13 cellular contexts compared by ENCODE assay signal in the genomic region with DNA sequence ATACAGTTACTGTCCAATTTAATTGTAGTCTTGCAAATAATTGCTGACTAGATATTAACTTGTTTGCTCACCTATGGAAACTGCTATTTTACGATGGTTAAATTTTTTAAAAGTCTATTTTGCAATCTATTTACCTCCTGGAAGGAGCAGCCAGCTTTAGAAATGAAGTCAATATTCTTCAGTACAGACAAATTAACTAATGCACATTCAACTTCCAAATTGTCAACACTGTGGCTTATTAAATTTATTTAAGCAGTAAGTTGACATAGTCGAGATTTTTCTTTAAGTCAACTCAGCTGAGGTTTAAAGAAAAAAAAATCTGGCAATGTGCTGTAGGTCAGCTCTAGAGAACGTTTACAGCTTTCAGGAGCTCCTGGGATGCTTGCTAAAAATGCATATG.
A peak's percentile ranks its signal among the peaks of the same experiment; 100 is the strongest.
DNase-seq lines count a peak whose midpoint lies in the region; TF ChIP-seq lines count a peak whose summit lies in the region.
"Had no signal": no experiment of that assay in that cellular context is flagged by ENCODE, and none has a peak within 500 bp of the region (broad histone marks: within the 10 kb centered on the region; RNA-seq: fewer than 3 reads in every experiment).

No MANE protein-coding gene starts in this region.

- no peaks in the 10 kb centered on the region for H3K4me1 ChIP-seq in CD4-positive, alpha-beta memory T cell (ENCODE audit: insufficient read depth, low read length)
- H3K4me1 ChIP-seq: BLaER1 had no signal

- H3K27ac ChIP-seq in VCaP = peak overlapping the region; percentile 31
- H3K27ac ChIP-seq in CD4-positive, alpha-beta memory T cell (ENCODE audit: low read depth, low read length) = no peak overlapping the region
- H3K27ac ChIP-seq: BLaER1 had no signal

- H3K9me3 Mint-ChIP-seq in CD4-positive, alpha-beta memory T cell = no peaks in the 10 kb centered on the region

- H3K4me3 Mint-ChIP-seq in CD4-positive, alpha-beta memory T cell = no peak overlapping the region

- no peaks in the 10 kb centered on the region for H3K27me3 ChIP-seq in CD4-positive, alpha-beta memory T cell (ENCODE audit: insufficient read depth, low read length)
- H3K27me3 ChIP-seq: BLaER1 had no signal

- H3K27me3 Mint-ChIP-seq in CD4-positive, alpha-beta memory T cell = no peaks in the 10 kb centered on the region

- no peaks in the 10 kb centered on the region for H3K4me1 Mint-ChIP-seq in CD4-positive, alpha-beta memory T cell

- no peak overlapping the region for H3K27ac Mint-ChIP-seq in CD4-positive, alpha-beta memory T cell

- DNase-seq in NCI-H748 (lab: John Stamatoyannopoulos, UW; ENCODE audit: unreplicated experiment) (peak; percentile 21), NCI-H748 treated with DMSO at 0.1 percent for 48 hours (lab: John Stamatoyannopoulos, UW) (no peak), NCI-H146 treated with DMSO at 0.1 percent for 48 hours (lab: John Stamatoyannopoulos, UW; ENCODE audit: unreplicated experiment) (peak; percentile 73), RKO (ENCODE audit: low spot score) (no peak)
- no peak for DNase-seq in activated CD4-positive, alpha-beta T cell treated with anti-CD3 and anti-CD28 coated beads, Interleukin-2, amount 50 U/mL, for 4 hours
- no peak for DNase-seq in CD4-positive, alpha-beta memory T cell
- DNase-seq: 8988T, AML-193, DMS53, GF-D8 had no signal

- POLR2A ChIA-PET in CD4-positive, alpha-beta memory T cell (lab: Charles Lee; ENCODE audit: partially characterized antibody) = no interaction called here

- H3K36me3 Mint-ChIP-seq in CD4-positive, alpha-beta memory T cell = peaks cover 49 to 59% of the 10 kb centered on the region in 2 donors

- H3K36me3 ChIP-seq in CD4-positive, alpha-beta memory T cell (ENCODE audit: insufficient read depth, low read length) = no peaks in the 10 kb centered on the region
- H3K36me3 ChIP-seq: BLaER1, HAP-1 had no signal

- H3K9me3 ChIP-seq in CD4-positive, alpha-beta memory T cell (ENCODE audit: control insufficient read depth in 1 of 2, low read length in 2 of 2) = no peaks in the 10 kb centered on the region
- H3K9me3 ChIP-seq: HAP-1 had no signal

- no peak overlapping the region for H3K4me3 ChIP-seq in CD4-positive, alpha-beta memory T cell (ENCODE audit: low read length in 2 of 2)
- H3K4me3 ChIP-seq: BLaER1, HAP-1 had no signal

- CTCF ChIA-PET in CD4-positive, alpha-beta memory T cell (lab: Charles Lee; ENCODE audit: partially characterized antibody) = no interaction called here

- no peak for TF ChIP-seq CTCF in VCaP (conservative IDR thresholded peaks at IDR 0.05)

- intact Hi-C loops in CD4-positive, alpha-beta memory T cell (cut with micrococcal nuclease) = no loop called here

Comparison
In these comparisons a context has a peak if more than half of its experiments do, and no peak if none do; other contexts are left out.
1. DNase-seq: peak in NCI-H748 (single experiment) and NCI-H146 treated with DMSO at 0.1 percent for 48 hours (single experiment); none in NCI-H748 treated with DMSO at 0.1 percent for 48 hours (single experiment), activated CD4-positive, alpha-beta T cell treated with anti-CD3 and anti-CD28 coated beads, Interleukin-2, amount 50 U/mL, for 4 hours (0 of 2), CD4-positive, alpha-beta memory T cell (0 of 5) and RKO (single experiment).